2 cellular contexts compared by ENCODE assay signal in genomic region chr6:169166896-169167580, GRCh38.
TF ChIP-seq lines count a peak whose summit lies in the region.

No MANE protein-coding gene starts in this region.

TF ChIP-seq in SK-N-SH, 30 proteins besides CTCF, POLR2A, EP300 and RAD21 (continued from another document):
- TF ChIP-seq REST (IDR thresholded peaks at IDR 0.05; ENCODE audit: low read depth, low read length) (no peak), SIN3A (IDR thresholded peaks at IDR 0.05; ENCODE audit: borderline replicate concordance, low read depth, low read length) (no peak), GATA2 (CRISPR knock-in tag; IDR thresholded peaks at IDR 0.05) (no peak), EZH2phosphoT487 (IDR thresholded peaks at IDR 0.05; ENCODE audit: borderline replicate concordance, low read depth) (no peak), USF2 (IDR thresholded peaks at IDR 0.05; ENCODE audit: borderline replicate concordance, low read depth, low read length) (no peak), SMC3 (IDR thresholded peaks at IDR 0.05; ENCODE audit: low read depth, low read length) (no peak), ELF1 (IDR thresholded peaks at IDR 0.05) (no peak), FOXM1 (IDR thresholded peaks at IDR 0.05; ENCODE audit: low read depth) (no peak)

TF ChIP-seq in SK-N-SH treated with all-trans-retinoic acid at 6 μM for 48 hours, 23 proteins besides CTCF, POLR2A, EP300 and RAD21 (continued from another document):
- TF ChIP-seq ZFP30 (CRISPR knock-in tag; IDR thresholded peaks at IDR 0.05) (no peak), GLIS3 (CRISPR knock-in tag; IDR thresholded peaks at IDR 0.05) (no peak), ZNF565 (CRISPR knock-in tag; conservative IDR thresholded peaks at IDR 0.05; ENCODE audit: low read depth) (no peak), BACH2 (CRISPR knock-in tag; IDR thresholded peaks at IDR 0.05; ENCODE audit: borderline replicate concordance) (no peak), PPARA (CRISPR knock-in tag; IDR thresholded peaks at IDR 0.05; ENCODE audit: borderline replicate concordance) (no peak), OSR1 (CRISPR knock-in tag; IDR thresholded peaks at IDR 0.05) (no peak), ESRRG (CRISPR knock-in tag; IDR thresholded peaks at IDR 0.05) (no peak)
TF ChIP-seq in SK-N-SH treated with all-trans-retinoic acid at 6 μM for 48 hours: peak in this region for 0.
